In genomic region chr1:12530462-12531168, GRCh38 we compare ENCODE assay signal across 25 cellular contexts.
"Had no signal": no experiment of that assay in that cellular context is flagged by ENCODE, and none has a peak within 500 bp of the region (broad histone marks: within the 10 kb centered on the region; RNA-seq: fewer than 3 reads in every experiment).

No MANE protein-coding gene starts in this region.

- ATAC-seq: activated naive CD8-positive, alpha-beta T cell treated with anti-CD3 and anti-CD28 coated beads, Interleukin-2, amount 50 U/mL, for 24 hours; naive thymus-derived CD4-positive, alpha-beta T cell; right cardiac atrium; WTC11 had no signal

- DNase-seq: activated CD4-positive, alpha-beta memory T cell treated with anti-CD3 and anti-CD28 coated beads, Interleukin-2, amount 10 ng/mL, durations not matched to agents 7 days and 5 days; activated CD4-positive, alpha-beta T cell treated with anti-CD3 and anti-CD28 coated beads for 1 hour; activated CD4-positive, alpha-beta T cell treated with anti-CD3 and anti-CD28 coated beads, Interleukin-2, amount 10 ng/mL, durations not matched to agents 7 days and 5 days; activated CD8-positive, alpha-beta memory T cell treated with anti-CD3 and anti-CD28 coated beads, Interleukin-2, amount 50 U/mL, for 48 hours; activated naive CD8-positive, alpha-beta T cell treated with anti-CD3 and anti-CD28 coated beads, Interleukin-2, amount 50 U/mL, for 24 hours; activated T-cell treated with anti-CD3 and anti-CD28 coated beads, Interleukin-2, amount 50 U/mL, for 48 hours; amygdala; central memory CD4-positive, alpha-beta T cell; dermis blood vessel endothelial cell; effector CD4-positive, alpha-beta T cell; kidney; mammary epithelial cell; midbrain; naive thymus-derived CD4-positive, alpha-beta T cell; ovary; stimulated activated CD4-positive, alpha-beta T cell treated with anti-CD3 and anti-CD28 coated beads, Interleukin-2, amount 100 ng/mL, for 48 hours; substantia nigra; T-helper 2 cell had no signal

- H3K27ac ChIP-seq: breast epithelium, epithelial cell of prostate, ovary had no signal

- H3K9me3 ChIP-seq: breast epithelium, ovary had no signal

- H3K4me1 ChIP-seq: breast epithelium had no signal

- FAIRE-seq: colon, endometrium, frontal cortex, kidney had no signal

- H3K4me3 ChIP-seq: breast epithelium, ovary had no signal

- H3K27me3 ChIP-seq: breast epithelium, ovary had no signal

- H3K36me3 ChIP-seq: breast epithelium, ovary had no signal
